10 cellular contexts compared by ENCODE assay signal in the genomic region with DNA sequence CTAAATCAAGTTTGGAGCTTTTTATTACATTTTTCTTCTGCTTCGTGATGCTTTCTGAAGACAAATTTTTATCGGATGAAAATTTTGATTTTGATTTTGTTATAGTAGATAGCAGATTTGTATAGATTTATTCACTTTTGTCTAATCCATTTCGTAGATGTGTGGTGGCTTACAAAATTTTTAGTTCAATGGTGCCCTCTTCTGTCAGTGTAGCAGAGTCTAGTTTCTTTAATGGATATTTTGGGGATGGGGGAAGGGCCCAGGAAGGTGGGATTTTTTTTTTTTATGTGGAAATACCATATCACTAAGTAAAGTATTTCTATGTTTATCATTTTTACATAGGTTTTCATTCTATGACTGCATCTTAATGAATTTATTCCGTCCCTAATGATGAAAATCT.
A peak's percentile ranks its signal among the peaks of the same experiment; 100 is the strongest.
DNase-seq lines count a peak whose midpoint lies in the region; ATAC-seq, FAIRE-seq and TF ChIP-seq lines count a peak whose summit lies in the region.
"Had no signal": no experiment of that assay in that cellular context is flagged by ENCODE, and none has a peak within 500 bp of the region (broad histone marks: within the 10 kb centered on the region; RNA-seq: fewer than 3 reads in every experiment).

No MANE protein-coding gene starts in this region.

- no peak overlapping the region for H3K4me3 Mint-ChIP-seq in osteocyte (ENCODE audit: unreplicated experiment)
- H3K4me3 Mint-ChIP-seq in stimulated activated memory B cell treated with anti-CD40 and anti-IgM and Interleukin-4, amounts not matched to agents 10 μg/mL and 1 μg/mL and 100 μg/mL, for 72 hours: no peak overlapping the region
- H3K4me3 Mint-ChIP-seq: B cell had no signal

- H3K9me3 Mint-ChIP-seq in osteocyte (ENCODE audit: unreplicated experiment): no peaks in the 10 kb centered on the region
- H3K9me3 Mint-ChIP-seq in stimulated activated memory B cell treated with anti-CD40 and anti-IgM and Interleukin-4, amounts not matched to agents 10 μg/mL and 1 μg/mL and 100 μg/mL, for 72 hours: peaks cover 4% of the 10 kb centered on the region

- H3K27me3 Mint-ChIP-seq in osteocyte (ENCODE audit: unreplicated experiment): no peaks in the 10 kb centered on the region
- H3K27me3 Mint-ChIP-seq in stimulated activated memory B cell treated with anti-CD40 and anti-IgM and Interleukin-4, amounts not matched to agents 10 μg/mL and 1 μg/mL and 100 μg/mL, for 72 hours: no peaks in the 10 kb centered on the region
- H3K27me3 Mint-ChIP-seq: B cell had no signal

- FAIRE-seq in endometrium (lab: Jason Lieb, UNC): peak; percentile 94

- no peak overlapping the region for H3K27ac Mint-ChIP-seq in osteocyte (ENCODE audit: unreplicated experiment)
- no peak overlapping the region for H3K27ac Mint-ChIP-seq in stimulated activated memory B cell treated with anti-CD40 and anti-IgM and Interleukin-4, amounts not matched to agents 10 μg/mL and 1 μg/mL and 100 μg/mL, for 72 hours
- H3K27ac Mint-ChIP-seq: B cell had no signal

- H3K4me1 Mint-ChIP-seq in osteocyte (ENCODE audit: unreplicated experiment): peaks cover 15% of the 10 kb centered on the region
- H3K4me1 Mint-ChIP-seq in stimulated activated memory B cell treated with anti-CD40 and anti-IgM and Interleukin-4, amounts not matched to agents 10 μg/mL and 1 μg/mL and 100 μg/mL, for 72 hours: no peaks in the 10 kb centered on the region
- H3K4me1 Mint-ChIP-seq: B cell had no signal

- TF ChIP-seq CTCF in osteocyte (IDR thresholded peaks at IDR 0.05): peak; percentile 81

- peaks cover 4% of the 10 kb centered on the region for H3K36me3 Mint-ChIP-seq in osteocyte (ENCODE audit: unreplicated experiment)
- H3K36me3 Mint-ChIP-seq in stimulated activated memory B cell treated with anti-CD40 and anti-IgM and Interleukin-4, amounts not matched to agents 10 μg/mL and 1 μg/mL and 100 μg/mL, for 72 hours: no peaks in the 10 kb centered on the region

- DNase-seq in DMS153 treated with DMSO at 0.1 percent for 48 hours (lab: John Stamatoyannopoulos, UW; ENCODE audit: unreplicated experiment) (peak; percentile 7), DMS153 (lab: John Stamatoyannopoulos, UW) (no peak), NOMO-1 treated with DMSO at 0.1 percent for 48 hours (lab: John Stamatoyannopoulos, UW; ENCODE audit: unreplicated experiment) (peak; percentile 21), osteocyte (ENCODE audit: extremely low spot score, unreplicated experiment) (no peak), NCI-H2107 (lab: John Stamatoyannopoulos, UW) (no peak)
- DNase-seq: testis had no signal

- ATAC-seq in stimulated activated memory B cell treated with anti-CD40 and anti-IgM and Interleukin-4, amounts not matched to agents 10 μg/mL and 1 μg/mL and 100 μg/mL, for 72 hours: no peak
- no peak for ATAC-seq in GM18861 (IDR thresholded peaks at IDR 0.05; ENCODE audit: unreplicated experiment)

Comparison
In these comparisons a context has a peak if more than half of its experiments do, and no peak if none do; other contexts are left out.
1. DNase-seq: peak in DMS153 treated with DMSO at 0.1 percent for 48 hours (single experiment) and NOMO-1 treated with DMSO at 0.1 percent for 48 hours (single experiment); none in DMS153 (single experiment), osteocyte (single experiment) and NCI-H2107 (single experiment).